22 cellular contexts compared by ENCODE assay signal in the genomic region with DNA sequence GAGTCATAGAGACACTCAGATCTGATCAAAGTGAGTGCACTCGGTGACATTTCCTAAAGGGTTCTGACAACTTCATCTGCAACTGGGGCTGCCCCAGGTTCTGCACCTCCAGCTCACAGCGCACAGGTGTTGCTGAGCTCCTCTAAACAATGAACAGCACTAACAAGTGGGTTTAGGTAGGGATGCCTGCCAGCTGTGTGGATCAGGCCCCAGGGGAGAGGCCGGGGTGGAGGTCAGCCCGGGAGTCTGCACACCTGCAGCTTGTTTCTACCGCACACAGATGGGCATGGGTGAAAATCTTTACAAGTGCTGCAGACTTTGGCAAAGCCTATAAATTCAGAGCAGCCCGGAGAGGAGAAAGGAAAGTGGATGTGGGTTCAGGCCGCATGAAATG. TPM values are rescaled to one million over a fixed set of nuclear protein-coding genes. Genes with fewer than 3 reads are reported as not detected.
DNase-seq lines count a peak whose midpoint lies in the region; ATAC-seq, FAIRE-seq and TF ChIP-seq lines count a peak whose summit lies in the region.
"Had no signal": no experiment of that assay in that cellular context is flagged by ENCODE, and none has a peak within 500 bp of the region (broad histone marks: within the 10 kb centered on the region; RNA-seq: fewer than 3 reads in every experiment).

No MANE protein-coding gene starts in this region.

- H3K4me1 Mint-ChIP-seq in T-helper 17 cell = peaks cover 9% of the 10 kb centered on the region
- H3K4me1 Mint-ChIP-seq: T-cell had no signal

- no peak overlapping the region for H4K5ac ChIP-seq in H1 (ENCODE audit: insufficient read length, low read depth, low read length)

- H3K79me2 ChIP-seq in HepG2 (ENCODE audit: insufficient read depth, low read length) = no peaks in the 10 kb centered on the region
- H3K79me2 ChIP-seq in H1 (ENCODE audit: control insufficient read depth in 1 of 2, insufficient read depth in 2 of 2, low read length in 2 of 2) = no peaks in the 10 kb centered on the region

- ATAC-seq in HepG2 (peak; percentile 39; the same call in 2 of the 3 replicates), right lobe of liver (no peak), T-helper 17 cell (no peak)
- ATAC-seq: T-cell had no signal

- intact Hi-C loops in HepG2 (cut with micrococcal nuclease; ENCODE audit: unreplicated experiment) = no loop called here
- intact Hi-C loops in right lobe of liver (cut with DNase I) = no loop called here

- H3K27ac ChIP-seq in HepG2 (ENCODE audit: extremely low read length, insufficient read depth, low read length) (no peak overlapping the region), right lobe of liver (no peak overlapping the region), H1 (ENCODE audit: low read depth, low read length) (no peak overlapping the region)
- H3K27ac ChIP-seq: KMS-11, Peyer's patch, SK-N-MC had no signal

- H3K4me3 Mint-ChIP-seq in T-helper 17 cell = no peak overlapping the region
- H3K4me3 Mint-ChIP-seq: CD4-positive, alpha-beta T cell; T-cell had no signal

- no peak overlapping the region for H2AFZ ChIP-seq in HepG2 (ENCODE audit: low read length)
- no peak overlapping the region for H2AFZ ChIP-seq in H1 (ENCODE audit: low read length)

- TF ChIP-seq CTCF in HepG2 (CRISPR knock-in tag; IDR thresholded peaks at IDR 0.05) = no peak
- TF ChIP-seq CTCF in right lobe of liver (IDR thresholded peaks at IDR 0.05) = no peak
- no peak for TF ChIP-seq CTCF in H1 (IDR thresholded peaks at IDR 0.05; ENCODE audit: control extremely low read depth in 1 of 3, insufficient read depth in 1 of 3, low read depth in 1 of 3, low read length in 3 of 3)

- no peak overlapping the region for H3K27ac Mint-ChIP-seq in T-helper 17 cell
- H3K27ac Mint-ChIP-seq: CD4-positive, alpha-beta T cell; T-cell had no signal

- H3K23ac ChIP-seq in H1 (ENCODE audit: insufficient read length) = no peak overlapping the region

- no peaks in the 10 kb centered on the region for H3K27me3 Mint-ChIP-seq in T-helper 17 cell
- H3K27me3 Mint-ChIP-seq: CD4-positive, alpha-beta T cell; T-cell had no signal

- BruUV-seq in HepG2 (replicated peaks; lab: Mats Ljungman, UMichigan) = no TSS peak

- in situ Hi-C loops in HepG2 (cut with HindIII; ENCODE audit: extremely low pct_ligation_motif_present, low pct_unique_long_range_greater_than_20kb) = no loop called here

- no peak overlapping the region for H4K91ac ChIP-seq in H1 (replicated peaks; ENCODE audit: insufficient read length, low read length)

- no peak overlapping the region; the same call in 1 of the 2 replicates for H3K18ac ChIP-seq in H1 (ENCODE audit: extremely low read depth, low read length)

- H4K8ac ChIP-seq in H1 (ENCODE audit: extremely low read depth, insufficient read depth, low read length) = peak overlapping the region; percentile 23; the same call in 1 of the 2 replicates

- DNase-seq in NCI-H146 (lab: John Stamatoyannopoulos, UW) (peak; percentile 5), NCI-H146 treated with DMSO at 0.1 percent for 48 hours (lab: John Stamatoyannopoulos, UW; ENCODE audit: unreplicated experiment) (no peak), HepG2 (ENCODE audit: low spot score) (no peak), right lobe of liver (no peak), H1 (ENCODE audit: low read depth in 1 of 2, low spot score in 2 of 2) (no peak), GM12891 (ENCODE audit: insufficient read length, low spot score) (no peak), hepatic stellate cell (ENCODE audit: low spot score) (no peak), T-helper 17 cell (no peak)
- DNase-seq: 8988T; BE2C; CD4-positive, alpha-beta T cell; GOT3; NCI-H1048; NCI-H187; NCI-H748 treated with DMSO at 0.1 percent for 48 hours; Peyer's patch; Right ventricle myocardium superior; T-cell; T1000 had no signal

- CTCF ChIA-PET in HepG2 (lab: Yijun Ruan, JAX; ENCODE audit: low intra/inter-chr PET ratio, low total read pairs) (no interaction called here), H1 (lab: Charles Lee; ENCODE audit: partially characterized antibody) (interaction anchor here (0.9 to 1.4 kb wide), 6 partner anchors 12 to 78 kb away, joined by 3 to 4 read pairs (median 4); no protein-coding TSS in a partner anchor)

- no peak for TF ChIP-seq RAD21 in HepG2 (CRISPR knock-in tag; IDR thresholded peaks at IDR 0.05)
- TF ChIP-seq RAD21 in H1 (IDR thresholded peaks at IDR 0.05 in 1 of 2, conservative IDR thresholded peaks at IDR 0.05 in 1 of 2; ENCODE audit: low read depth in 2 of 2, low read length in 2 of 2) = no peak

- H3K4me3 ChIP-seq in HepG2 (replicated peaks in 1 of 3; ENCODE audit: insufficient read depth in 1 of 3, low read depth in 2 of 3, low read length in 3 of 3) (no peak overlapping the region), right lobe of liver (no peak overlapping the region), H1 (ENCODE audit: extremely low read depth in 1 of 4, insufficient read depth in 2 of 4, low read depth in 3 of 4, low read length in 4 of 4) (no peak overlapping the region)
- H3K4me3 ChIP-seq: Peyer's patch, SK-N-MC had no signal

- H3K9me3 ChIP-seq in HepG2 (ENCODE audit: low read length) = no peaks in the 10 kb centered on the region
- no peaks in the 10 kb centered on the region for H3K9me3 ChIP-seq in right lobe of liver
- H3K9me3 ChIP-seq in H1 (ENCODE audit: insufficient read depth in 2 of 2, low read depth in 1 of 2, low read length in 1 of 2) = no peaks in the 10 kb centered on the region
- H3K9me3 ChIP-seq in T-helper 17 cell (ENCODE audit: control insufficient read depth, low read length, poor library complexity, severe bottlenecking) = no peaks in the 10 kb centered on the region
- H3K9me3 ChIP-seq: BE2C, Peyer's patch had no signal

- H3K27me3 ChIP-seq in HepG2 (ENCODE audit: control insufficient read depth in 1 of 2, insufficient read depth in 2 of 2, low read length in 2 of 2) = peaks cover 0 to 29% of the 10 kb centered on the region in 2 experiments; a peak in 2 of 5 replicates
- no peaks in the 10 kb centered on the region for H3K27me3 ChIP-seq in right lobe of liver
- H3K27me3 ChIP-seq in H1 (replicated peaks in 1 of 4; ENCODE audit: control insufficient read depth in 3 of 4, extremely low read depth in 1 of 4, insufficient read depth in 3 of 4, low read length in 3 of 4) = no peaks in the 10 kb centered on the region
- H3K27me3 ChIP-seq: BE2C, Peyer's patch had no signal

- no peak overlapping the region for H2BK20ac ChIP-seq in H1 (ENCODE audit: low read length)

- H2BK12ac ChIP-seq in H1 (ENCODE audit: low read depth, low read length) = no peak overlapping the region

- H2BK120ac ChIP-seq in H1 (replicated peaks; ENCODE audit: low read depth, low read length) = no peak overlapping the region

- no peaks in the 10 kb centered on the region for H3K23me2 ChIP-seq in H1 (ENCODE audit: low read depth, low read length)

- H2BK5ac ChIP-seq in H1 (ENCODE audit: low read depth, low read length) = no peak overlapping the region

- POLR2A ChIA-PET in HepG2 (lab: Yijun Ruan, JAX) = no interaction called here
- POLR2A ChIA-PET in H1 (lab: Charles Lee; ENCODE audit: partially characterized antibody) = interaction anchor here (1.0 to 1.9 kb wide), 9 partner anchors 11 to 132 kb away, joined by 3 to 6 read pairs (median 3); partner anchors contain the start of gene ZNF589

- TF ChIP-seq POLR2A in HepG2 (IDR thresholded peaks at IDR 0.05; ENCODE audit: insufficient read depth in 1 of 2, low read depth in 2 of 2, low read length in 2 of 2) = no peak
- TF ChIP-seq POLR2A in right lobe of liver (IDR thresholded peaks at IDR 0.05) = no peak
- no peak for TF ChIP-seq POLR2A in H1 (IDR thresholded peaks at IDR 0.05; ENCODE audit: control extremely low read depth in 1 of 2, low read depth in 2 of 2, low read length in 2 of 2)
- TF ChIP-seq POLR2A in GM12891 (IDR thresholded peaks at IDR 0.05; ENCODE audit: low read depth, low read length) = no peak

- H3K4me2 ChIP-seq in HepG2 (ENCODE audit: low read depth, low read length) (no peak overlapping the region), H1 (ENCODE audit: insufficient read depth in 1 of 2, low read depth in 2 of 2, low read length in 2 of 2) (no peak overlapping the region)

- H3K56ac ChIP-seq in H1 (replicated peaks; ENCODE audit: insufficient read length, low read depth, low read length) = no peak overlapping the region

- H3K14ac ChIP-seq in H1 (ENCODE audit: insufficient read length) = no peak overlapping the region

- WGBS in HepG2 (ENCODE audit: low lambda C conversion rate) = 36% methylated on average over 7 of the region's 7 CpGs
- WGBS in right lobe of liver (ENCODE audit: insufficient coverage, low coverage, low lambda C conversion rate, missing lambda C conversion rate) = 76% methylated on average over 2 of the region's 7 CpGs
- WGBS in H1 (ENCODE audit: extremely low coverage in 1 of 2, insufficient coverage in 1 of 2, insufficient read length in 1 of 2, insufficient replicate concordance in 2 of 2, low coverage in 1 of 2, low lambda C conversion rate in 2 of 2, missing lambda C conversion rate in 1 of 2), 2 experiments = 77% methylated on average over 7 of the region's 7 CpGs; no CpG with 5 or more reads in 1 of the 2 experiments

- H3K79me1 ChIP-seq in H1 (ENCODE audit: low read depth, low read length) = no peaks in the 10 kb centered on the region

- no peaks in the 10 kb centered on the region for H3K36me3 ChIP-seq in HepG2 (replicated peaks in 1 of 2; ENCODE audit: control insufficient read depth in 1 of 2, insufficient read depth in 2 of 2, low read length in 2 of 2)
- no peaks in the 10 kb centered on the region for H3K36me3 ChIP-seq in right lobe of liver
- H3K36me3 ChIP-seq in H1 (ENCODE audit: control insufficient read depth in 2 of 4, insufficient read depth in 4 of 4, low read length in 3 of 4) = no peaks in the 10 kb centered on the region
- H3K36me3 ChIP-seq: BE2C, Peyer's patch had no signal

- no peak overlapping the region for H2AK5ac ChIP-seq in H1 (ENCODE audit: low read depth, low read length)

- TF ChIP-seq EP300 in HepG2 (IDR thresholded peaks at IDR 0.05; ENCODE audit: low read depth in 2 of 2, low read length in 2 of 2) (no peak), HepG2 (CRISPR knock-in tag; IDR thresholded peaks at IDR 0.05; ENCODE audit: borderline replicate concordance) (no peak), H1 (IDR thresholded peaks at IDR 0.05; ENCODE audit: borderline replicate concordance in 1 of 2, low read depth in 2 of 2, low read length in 2 of 2) (no peak)

- H3K4me1 ChIP-seq in HepG2 (ENCODE audit: insufficient read depth, low read length) (peaks cover 9% of the 10 kb centered on the region; the same call in 1 of the 2 replicates), right lobe of liver (no peaks in the 10 kb centered on the region), H1 (replicated peaks in 1 of 4; ENCODE audit: control insufficient read depth in 3 of 4, insufficient read depth in 4 of 4, low read length in 3 of 4) (peaks cover 3 to 12% (median 7%) of the 10 kb centered on the region in 4 experiments; a peak in 6 of 7 replicates)
- H3K4me1 ChIP-seq: BE2C, Peyer's patch had no signal

- H3K4ac ChIP-seq in H1 (replicated peaks; ENCODE audit: insufficient read length, low read depth, low read length) = no peak overlapping the region

- FAIRE-seq in HepG2 (lab: Jason Lieb, UNC) (no peak), H1 (lab: Jason Lieb, UNC) (no peak), GM12891 (lab: Jason Lieb, UNC) (no peak)

- no peak overlapping the region for H2BK15ac ChIP-seq in H1 (ENCODE audit: low read length)

- H4K20me1 ChIP-seq in HepG2 (ENCODE audit: insufficient read depth, low read length) (no peaks in the 10 kb centered on the region), H1 (replicated peaks in 1 of 2; ENCODE audit: control insufficient read depth in 1 of 2, insufficient read depth in 2 of 2, low read length in 2 of 2) (no peaks in the 10 kb centered on the region)

- no peak overlapping the region for H3K9ac ChIP-seq in HepG2 (ENCODE audit: insufficient read depth, low read depth, low read length)
- H3K9ac ChIP-seq in H1 (replicated peaks in 1 of 4; ENCODE audit: extremely low read depth in 1 of 4, low read depth in 3 of 4, low read length in 3 of 4) = no peak overlapping the region
- H3K9ac ChIP-seq: KMS-11 had no signal

- H3K36me3 Mint-ChIP-seq in T-helper 17 cell (ENCODE audit: low read depth) = no peaks in the 10 kb centered on the region
- H3K36me3 Mint-ChIP-seq: T-cell had no signal

RNA-seq across cellular contexts. Expression of gene FBXW12, which starts 0.4 kb away (rescaled TPM):
- total RNA-seq in HepG2 (2016; rRNA removed; fragmentation: Illumina TruSeq; extraction: Trizol) (not detected in 2 replicates), right lobe of liver (not detected), T-helper 17 cell (not detected)
- total RNA-seq in HepG2 (2016; cell fraction: cytosol; rRNA removed; fragmentation: Illumina TruSeq; extraction: Trizol; ENCODE audit: low read depth) = not detected in 2 replicates
- total RNA-seq in HepG2 (2016; cell fraction: insoluble cytoplasmic fraction; rRNA removed; fragmentation: Illumina TruSeq; extraction: Trizol) = not detected in 2 replicates
- not detected in 2 replicates for total RNA-seq in HepG2 (2016; cell fraction: membrane; rRNA removed; fragmentation: Illumina TruSeq; extraction: Trizol)
- not detected in 2 replicates for total RNA-seq in HepG2 (2016; cell fraction: nucleus; rRNA removed; fragmentation: Illumina TruSeq; extraction: Trizol)
- polyA plus RNA-seq in HepG2 (2011; rRNA removed) (not detected in 2 replicates), H1 (2011; rRNA removed) (0.41 and 0.85 TPM in 2 replicates)
- not detected in 2 replicates for polyA plus RNA-seq in HepG2 (2011; cell fraction: cytosol; rRNA removed)
- not detected in 2 replicates for polyA plus RNA-seq in HepG2 (2011; cell fraction: nucleus; rRNA removed)
- 0.25 and 0.48 TPM in 2 replicates for polyA plus RNA-seq in HepG2 (2012)
- not detected in 2 replicates for polyA plus RNA-seq in HepG2 (2016; cell fraction: cytosol; fragmentation: Illumina TruSeq; extraction: Trizol; ENCODE audit: low read depth)
- not detected in 2 replicates for polyA plus RNA-seq in HepG2 (2016; cell fraction: insoluble cytoplasmic fraction; fragmentation: Illumina TruSeq; extraction: Trizol; ENCODE audit: low read depth)
- polyA plus RNA-seq in HepG2 (2016; cell fraction: membrane; fragmentation: Illumina TruSeq; extraction: Trizol; ENCODE audit: low read depth) = not detected in 2 replicates
- polyA plus RNA-seq in HepG2 (2016; cell fraction: nucleus; fragmentation: Illumina TruSeq; extraction: Trizol; ENCODE audit: insufficient read depth, low read depth) = not detected in 2 replicates
- not detected in 2 replicates for polyA minus RNA-seq in HepG2 (2011; rRNA and poly(A)+ RNA removed; ENCODE audit: low replicate concordance)
- polyA minus RNA-seq in HepG2 (2011; cell fraction: cytosol; rRNA and poly(A)+ RNA removed) = not detected in 2 replicates
- not detected in 2 replicates for polyA minus RNA-seq in HepG2 (2011; cell fraction: nucleus; rRNA and poly(A)+ RNA removed)
- 0.35 TPM in 1 of 2 replicates, not detected in the other for total RNA-seq in H1 (2021; fragmentation: NEBNext Ultra II Directional; extraction: Animal tissue kit (Norgen Biotek cat#: 25700))
- 0.44 TPM for polyA plus RNA-seq in H1 (2011; cell fraction: cytosol; rRNA removed)
- polyA plus RNA-seq in H1 (2011; cell fraction: nucleus; rRNA removed) = 1.3 TPM
- 0.48 to 0.88 TPM (median 0.68 TPM) in 4 replicates for polyA plus RNA-seq in H1 (2012, experiment 1 of 2)
- polyA plus RNA-seq in H1 (2012, experiment 2 of 2) = not detected
- 0.22 TPM for polyA plus RNA-seq in H1 (2013, experiment 1 of 2)
- 0.15 TPM for polyA plus RNA-seq in H1 (2013, experiment 2 of 2)
- 2.1 and 2.2 TPM in 2 replicates for polyA minus RNA-seq in H1 (2011; rRNA and poly(A)+ RNA removed)
- polyA minus RNA-seq in H1 (2011; cell fraction: cytosol; rRNA and poly(A)+ RNA removed) = not detected
- polyA minus RNA-seq in H1 (2011; cell fraction: nucleus; rRNA and poly(A)+ RNA removed) = 1.9 TPM
- not detected for polyA plus RNA-seq in GM12891 (2012; ENCODE audit: low read depth, missing spikeins)
- total RNA-seq: CD4-positive, alpha-beta T cell; M059J; Peyer's patch; Right ventricle myocardium superior; T-cell had no signal

RNA-seq across cellular contexts. Expression of gene SPINK8, which starts 38.9 kb away (rescaled TPM):
- total RNA-seq in HepG2 (2016; rRNA removed; fragmentation: Illumina TruSeq; extraction: Trizol) (not detected in 2 replicates), right lobe of liver (not detected), T-helper 17 cell (not detected)
- not detected in 2 replicates for total RNA-seq in HepG2 (2016; cell fraction: cytosol; rRNA removed; fragmentation: Illumina TruSeq; extraction: Trizol; ENCODE audit: low read depth)
- total RNA-seq in HepG2 (2016; cell fraction: insoluble cytoplasmic fraction; rRNA removed; fragmentation: Illumina TruSeq; extraction: Trizol) = not detected in 2 replicates
- not detected in 2 replicates for total RNA-seq in HepG2 (2016; cell fraction: membrane; rRNA removed; fragmentation: Illumina TruSeq; extraction: Trizol)
- not detected in 2 replicates for total RNA-seq in HepG2 (2016; cell fraction: nucleus; rRNA removed; fragmentation: Illumina TruSeq; extraction: Trizol)
- polyA plus RNA-seq in HepG2 (2011; rRNA removed) (not detected in 2 replicates), H1 (2011; rRNA removed) (0.29 TPM in 1 of 2 replicates, not detected in the other)
- polyA plus RNA-seq in HepG2 (2011; cell fraction: cytosol; rRNA removed) = not detected in 2 replicates
- polyA plus RNA-seq in HepG2 (2011; cell fraction: nucleus; rRNA removed) = not detected in 2 replicates
- polyA plus RNA-seq in HepG2 (2012) = not detected in 2 replicates
- polyA plus RNA-seq in HepG2 (2016; cell fraction: cytosol; fragmentation: Illumina TruSeq; extraction: Trizol; ENCODE audit: low read depth) = not detected in 2 replicates
- not detected in 2 replicates for polyA plus RNA-seq in HepG2 (2016; cell fraction: insoluble cytoplasmic fraction; fragmentation: Illumina TruSeq; extraction: Trizol; ENCODE audit: low read depth)
- not detected in 2 replicates for polyA plus RNA-seq in HepG2 (2016; cell fraction: membrane; fragmentation: Illumina TruSeq; extraction: Trizol; ENCODE audit: low read depth)
- not detected in 2 replicates for polyA plus RNA-seq in HepG2 (2016; cell fraction: nucleus; fragmentation: Illumina TruSeq; extraction: Trizol; ENCODE audit: insufficient read depth, low read depth)
- not detected in 2 replicates for polyA minus RNA-seq in HepG2 (2011; rRNA and poly(A)+ RNA removed; ENCODE audit: low replicate concordance)
- not detected in 2 replicates for polyA minus RNA-seq in HepG2 (2011; cell fraction: cytosol; rRNA and poly(A)+ RNA removed)
- not detected in 2 replicates for polyA minus RNA-seq in HepG2 (2011; cell fraction: nucleus; rRNA and poly(A)+ RNA removed)
- not detected in 2 replicates for total RNA-seq in H1 (2021; fragmentation: NEBNext Ultra II Directional; extraction: Animal tissue kit (Norgen Biotek cat#: 25700))
- not detected for polyA plus RNA-seq in H1 (2011; cell fraction: cytosol; rRNA removed)
- polyA plus RNA-seq in H1 (2011; cell fraction: nucleus; rRNA removed) = not detected
- polyA plus RNA-seq in H1 (2012, experiment 1 of 2) = not detected in 4 replicates
- polyA plus RNA-seq in H1 (2012, experiment 2 of 2) = not detected
- not detected for polyA plus RNA-seq in H1 (2013, experiment 1 of 2)
- not detected for polyA plus RNA-seq in H1 (2013, experiment 2 of 2)
- polyA minus RNA-seq in H1 (2011; rRNA and poly(A)+ RNA removed) = not detected in 2 replicates
- not detected for polyA minus RNA-seq in H1 (2011; cell fraction: cytosol; rRNA and poly(A)+ RNA removed)
- polyA minus RNA-seq in H1 (2011; cell fraction: nucleus; rRNA and poly(A)+ RNA removed) = not detected
- polyA plus RNA-seq in GM12891 (2012; ENCODE audit: low read depth, missing spikeins) = not detected
- total RNA-seq: CD4-positive, alpha-beta T cell; M059J; Peyer's patch; Right ventricle myocardium superior; T-cell had no signal

RNA-seq across cellular contexts. Expression of gene PLXNB1, which starts 57.5 kb away (rescaled TPM):
- total RNA-seq in HepG2 (2016; rRNA removed; fragmentation: Illumina TruSeq; extraction: Trizol) (25.4 and 86.0 TPM in 2 replicates), right lobe of liver (100 to 1,000 TPM in 2 of 6 experiments, 10 to 100 TPM in 4; 65.9 to 132 (median 86.5) TPM), T-helper 17 cell (1 to 10 TPM; 2.4 to 4.1 TPM)
- 33.1 and 33.9 TPM in 2 replicates for total RNA-seq in HepG2 (2016; cell fraction: cytosol; rRNA removed; fragmentation: Illumina TruSeq; extraction: Trizol; ENCODE audit: low read depth)
- total RNA-seq in HepG2 (2016; cell fraction: insoluble cytoplasmic fraction; rRNA removed; fragmentation: Illumina TruSeq; extraction: Trizol) = 23.9 and 92.3 TPM in 2 replicates
- 30.7 and 31.8 TPM in 2 replicates for total RNA-seq in HepG2 (2016; cell fraction: membrane; rRNA removed; fragmentation: Illumina TruSeq; extraction: Trizol)
- 140 and 158 TPM in 2 replicates for total RNA-seq in HepG2 (2016; cell fraction: nucleus; rRNA removed; fragmentation: Illumina TruSeq; extraction: Trizol)
- polyA plus RNA-seq in HepG2 (2011; rRNA removed) (143 and 179 TPM in 2 replicates), H1 (2011; rRNA removed) (109 and 149 TPM in 2 replicates)
- 71.5 and 83.2 TPM in 2 replicates for polyA plus RNA-seq in HepG2 (2011; cell fraction: cytosol; rRNA removed)
- 1,144 and 1,345 TPM in 2 replicates for polyA plus RNA-seq in HepG2 (2011; cell fraction: nucleus; rRNA removed)
- 140 and 149 TPM in 2 replicates for polyA plus RNA-seq in HepG2 (2012)
- 5.5 and 6.7 TPM in 2 replicates for polyA plus RNA-seq in HepG2 (2016; cell fraction: cytosol; fragmentation: Illumina TruSeq; extraction: Trizol; ENCODE audit: low read depth)
- polyA plus RNA-seq in HepG2 (2016; cell fraction: insoluble cytoplasmic fraction; fragmentation: Illumina TruSeq; extraction: Trizol; ENCODE audit: low read depth) = 23.3 and 26.9 TPM in 2 replicates
- polyA plus RNA-seq in HepG2 (2016; cell fraction: membrane; fragmentation: Illumina TruSeq; extraction: Trizol; ENCODE audit: low read depth) = 12.8 and 12.9 TPM in 2 replicates
- polyA plus RNA-seq in HepG2 (2016; cell fraction: nucleus; fragmentation: Illumina TruSeq; extraction: Trizol; ENCODE audit: insufficient read depth, low read depth) = 420 and 470 TPM in 2 replicates
- polyA minus RNA-seq in HepG2 (2011; rRNA and poly(A)+ RNA removed; ENCODE audit: low replicate concordance) = 83.4 and 325 TPM in 2 replicates
- polyA minus RNA-seq in HepG2 (2011; cell fraction: cytosol; rRNA and poly(A)+ RNA removed) = 54.4 and 79.5 TPM in 2 replicates
- polyA minus RNA-seq in HepG2 (2011; cell fraction: nucleus; rRNA and poly(A)+ RNA removed) = 295 and 329 TPM in 2 replicates
- total RNA-seq in H1 (2021; fragmentation: NEBNext Ultra II Directional; extraction: Animal tissue kit (Norgen Biotek cat#: 25700)) = 114 and 115 TPM in 2 replicates
- 117 TPM for polyA plus RNA-seq in H1 (2011; cell fraction: cytosol; rRNA removed)
- 1,123 TPM for polyA plus RNA-seq in H1 (2011; cell fraction: nucleus; rRNA removed)
- 136 to 155 TPM (median 141 TPM) in 4 replicates for polyA plus RNA-seq in H1 (2012, experiment 1 of 2)
- 102 TPM for polyA plus RNA-seq in H1 (2012, experiment 2 of 2)
- 102 TPM for polyA plus RNA-seq in H1 (2013, experiment 1 of 2)
- 83.3 TPM for polyA plus RNA-seq in H1 (2013, experiment 2 of 2)
- 82.5 and 154 TPM in 2 replicates for polyA minus RNA-seq in H1 (2011; rRNA and poly(A)+ RNA removed)
- polyA minus RNA-seq in H1 (2011; cell fraction: cytosol; rRNA and poly(A)+ RNA removed) = 100 TPM
- polyA minus RNA-seq in H1 (2011; cell fraction: nucleus; rRNA and poly(A)+ RNA removed) = 265 TPM
- polyA plus RNA-seq in GM12891 (2012; ENCODE audit: low read depth, missing spikeins) = 9.8 TPM

Comparison
In these comparisons a context has a peak if more than half of its experiments do, and no peak if none do; other contexts are left out.
1. RNA of gene PLXNB1, which starts 57.5 kb away (total RNA-seq): 114 to 115 TPM in H1, 65.9 to 132 TPM in right lobe of liver and 23.9 to 158 TPM in HepG2; 2.4 to 4.1 TPM in T-helper 17 cell; every median in the first group is over 4 times any median in the second.